In the genomic region with DNA sequence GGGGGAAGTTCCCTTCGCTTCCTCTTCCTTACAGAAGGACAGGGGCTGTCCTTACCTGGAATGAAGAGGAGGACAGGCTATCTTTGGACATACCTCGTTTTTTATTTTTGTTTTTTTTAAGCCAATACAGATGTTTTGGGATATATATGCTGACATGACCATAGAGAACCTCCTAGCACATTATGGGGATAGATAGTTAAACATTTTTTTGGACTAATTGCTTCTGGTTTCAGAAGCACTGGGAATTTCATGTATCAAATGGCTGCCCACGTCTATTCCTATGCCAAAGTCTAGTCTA, we compare ENCODE assay signal across 8 cellular contexts.
A peak's percentile ranks its signal among the peaks of the same experiment; 100 is the strongest.
DNase-seq lines count a peak whose midpoint lies in the region; ATAC-seq and TF ChIP-seq lines count a peak whose summit lies in the region.

No MANE protein-coding gene starts in this region.

- no peaks in the 10 kb centered on the region for H3K27me3 Mint-ChIP-seq in CD4-positive, alpha-beta memory T cell
- H3K27me3 Mint-ChIP-seq in activated B cell treated with CpG ODN at 0.5 μM for 24 hours, result no peaks in the 10 kb centered on the region
- no peaks in the 10 kb centered on the region for H3K27me3 Mint-ChIP-seq in Caco-2 (ENCODE audit: insufficient read depth, unreplicated experiment)

- no peak for DNase-seq in CD4-positive, alpha-beta memory T cell
- DNase-seq in activated B cell treated with CpG ODN at 0.5 μM for 24 hours (no peak), esophagus squamous epithelium (lab: John Stamatoyannopoulos, UW) (no peak), Caco-2 (no peak), GM13977 (ENCODE audit: low spot score) (no peak), Kasumi-1 (lab: John Stamatoyannopoulos, UW) (no peak)

- no peak overlapping the region for H3K4me3 ChIP-seq in CD4-positive, alpha-beta memory T cell (ENCODE audit: low read length in 2 of 2)
- H3K4me3 ChIP-seq in esophagus squamous epithelium (no peak overlapping the region), skeletal muscle satellite cell (ENCODE audit: low read length) (no peak overlapping the region), Caco-2 (ENCODE audit: low read depth, low read length) (no peak overlapping the region)

- BruUV-seq in Caco-2 (replicated peaks; lab: Mats Ljungman, UMichigan), result no TSS peak

- H3K4me1 ChIP-seq in CD4-positive, alpha-beta memory T cell (ENCODE audit: insufficient read depth, low read length), result peaks cover 63% of the 10 kb centered on the region
- H3K4me1 ChIP-seq in esophagus squamous epithelium, result peaks cover 27 to 93% (median 48%) of the 10 kb centered on the region in 3 donors
- peaks cover 29% of the 10 kb centered on the region for H3K4me1 ChIP-seq in skeletal muscle satellite cell (ENCODE audit: control insufficient read depth, insufficient read depth, low read length)
- peaks cover 35% of the 10 kb centered on the region for H3K4me1 ChIP-seq in Caco-2

- TF ChIP-seq CTCF in activated B cell treated with CpG ODN at 0.5 μM for 24 hours (IDR thresholded peaks at IDR 0.05) (no peak), esophagus squamous epithelium (IDR thresholded peaks at IDR 0.05) (no peak), Caco-2 (IDR thresholded peaks at IDR 0.05; ENCODE audit: insufficient read depth in 1 of 2, low read depth in 1 of 2, low read length in 1 of 2, severe bottlenecking in 1 of 2, unreplicated experiment in 1 of 2) (no peak), GM13977 (IDR thresholded peaks at IDR 0.05; ENCODE audit: extremely low read depth, insufficient read depth, missing control alignments) (no peak)

- peak overlapping the region; percentile 12 for H3K4me2 ChIP-seq in skeletal muscle satellite cell (ENCODE audit: low read length)

- no peak for TF ChIP-seq POLR2A in esophagus squamous epithelium (IDR thresholded peaks at IDR 0.05)

- WGBS in esophagus squamous epithelium, 2 donors, result 12 to 36% methylated on average over 3 of the region's 3 CpGs

- H3K9me3 Mint-ChIP-seq in CD4-positive, alpha-beta memory T cell, result peaks cover 0 to 6% (median 3%) of the 10 kb centered on the region in 8 donors
- H3K9me3 Mint-ChIP-seq in activated B cell treated with CpG ODN at 0.5 μM for 24 hours (no peaks in the 10 kb centered on the region), Caco-2 (ENCODE audit: unreplicated experiment) (peaks cover 9% of the 10 kb centered on the region)

- CTCF ChIA-PET in CD4-positive, alpha-beta memory T cell (lab: Charles Lee; ENCODE audit: partially characterized antibody), result no interaction called here
- CTCF ChIA-PET in activated B cell treated with CpG ODN at 0.5 μM for 24 hours (lab: Charles Lee), result no interaction called here
- CTCF ChIA-PET in Caco-2 (lab: Charles Lee), result no interaction called here

- H3K27me3 ChIP-seq in CD4-positive, alpha-beta memory T cell (ENCODE audit: insufficient read depth, low read length), result no peaks in the 10 kb centered on the region
- H3K27me3 ChIP-seq in esophagus squamous epithelium (no peaks in the 10 kb centered on the region), skeletal muscle satellite cell (ENCODE audit: control insufficient read depth, insufficient read depth, low read length) (no peaks in the 10 kb centered on the region), Caco-2 (replicated peaks; ENCODE audit: control insufficient read depth, insufficient read depth, low read length) (no peaks in the 10 kb centered on the region)

- in situ Hi-C loops in GM13977 (cut with MboI; ENCODE audit: low pct_unique_long_range_greater_than_20kb, low sequenced_read_pairs, unreplicated experiment), result no loop called here

- intact Hi-C loops in CD4-positive, alpha-beta memory T cell (cut with micrococcal nuclease), result no loop called here
- intact Hi-C loops in activated B cell treated with CpG ODN at 0.5 μM for 24 hours (cut with micrococcal nuclease), result no loop called here
- intact Hi-C loops in esophagus squamous epithelium (cut with DNase I), result no loop called here
- intact Hi-C loops in Caco-2 (cut with micrococcal nuclease; ENCODE audit: unreplicated experiment), result loop anchor here (5.0 kb wide), 1 partner anchor 446 kb away; the partner anchor contains the start of gene EDEM1

- H3K4me1 Mint-ChIP-seq in CD4-positive, alpha-beta memory T cell, result peaks cover 51 to 66% (median 59%) of the 10 kb centered on the region in 4 donors
- H3K4me1 Mint-ChIP-seq in activated B cell treated with CpG ODN at 0.5 μM for 24 hours (peaks cover 14% of the 10 kb centered on the region), Caco-2 (ENCODE audit: low read depth, unreplicated experiment) (peaks cover 21% of the 10 kb centered on the region)

- POLR2A ChIA-PET in CD4-positive, alpha-beta memory T cell (lab: Charles Lee; ENCODE audit: partially characterized antibody), result interaction anchor here (0.7 kb wide), 1 partner anchor 247 kb away, joined by 4 read pairs; no protein-coding TSS in a partner anchor
- POLR2A ChIA-PET in activated B cell treated with CpG ODN at 0.5 μM for 24 hours (lab: Charles Lee), result no interaction called here
- POLR2A ChIA-PET in Caco-2 (lab: Charles Lee), result no interaction called here

- H3K9me3 ChIP-seq in CD4-positive, alpha-beta memory T cell (ENCODE audit: control insufficient read depth in 1 of 2, low read length in 2 of 2), result no peaks in the 10 kb centered on the region
- H3K9me3 ChIP-seq in esophagus squamous epithelium (no peaks in the 10 kb centered on the region), skeletal muscle satellite cell (replicated peaks; ENCODE audit: low read length) (no peaks in the 10 kb centered on the region), Caco-2 (peaks cover 4% of the 10 kb centered on the region; the same call in 1 of the 2 replicates)

- peak overlapping the region in 7 of 8 donors; percentile 59 to 85 (median 67) for H3K4me3 Mint-ChIP-seq in CD4-positive, alpha-beta memory T cell
- no peak overlapping the region for H3K4me3 Mint-ChIP-seq in activated B cell treated with CpG ODN at 0.5 μM for 24 hours
- no peak overlapping the region for H3K4me3 Mint-ChIP-seq in Caco-2 (ENCODE audit: unreplicated experiment)

- no peaks in the 10 kb centered on the region for H3K36me3 ChIP-seq in CD4-positive, alpha-beta memory T cell (ENCODE audit: insufficient read depth, low read length)
- H3K36me3 ChIP-seq in esophagus squamous epithelium (no peaks in the 10 kb centered on the region), skeletal muscle satellite cell (ENCODE audit: insufficient read depth, low read length) (no peaks in the 10 kb centered on the region), Caco-2 (ENCODE audit: control insufficient read depth, insufficient read depth, low read length) (no peaks in the 10 kb centered on the region)

- H3K27ac ChIP-seq in CD4-positive, alpha-beta memory T cell (ENCODE audit: low read depth, low read length), result peak overlapping the region; percentile 3
- peak overlapping the region; percentile 88 to 96 (median 90) for H3K27ac ChIP-seq in esophagus squamous epithelium

- H3K36me3 Mint-ChIP-seq in CD4-positive, alpha-beta memory T cell, result peaks cover 26 to 38% of the 10 kb centered on the region in 2 donors
- H3K36me3 Mint-ChIP-seq in activated B cell treated with CpG ODN at 0.5 μM for 24 hours (ENCODE audit: low read depth) (peaks cover 92% of the 10 kb centered on the region), Caco-2 (ENCODE audit: insufficient read depth, unreplicated experiment) (no peaks in the 10 kb centered on the region)

- peak overlapping the region; percentile 40 for H3K9ac ChIP-seq in skeletal muscle satellite cell (ENCODE audit: low read depth, low read length)

- H3K27ac Mint-ChIP-seq in CD4-positive, alpha-beta memory T cell, result peak overlapping the region in 6 of 7 donors; percentile 57 to 89 (median 86)
- H3K27ac Mint-ChIP-seq in activated B cell treated with CpG ODN at 0.5 μM for 24 hours (peak overlapping the region; percentile 63), Caco-2 (ENCODE audit: unreplicated experiment) (no peak overlapping the region)

- ATAC-seq in activated B cell treated with CpG ODN at 0.5 μM for 24 hours (ENCODE audit: low read depth) (no peak), GM18858 (IDR thresholded peaks at IDR 0.05; ENCODE audit: unreplicated experiment) (no peak)

Comparison
In these comparisons a context has a peak if more than half of its experiments do, and no peak if none do; other contexts are left out.
1. H3K4me3 Mint-ChIP-seq: peak in CD4-positive, alpha-beta memory T cell (7 of 8); none in activated B cell treated with CpG ODN at 0.5 μM for 24 hours (single experiment) and Caco-2 (single experiment).